ENCODE assay signal across 8 cellular contexts in genomic region chr12:56224954-56225353, GRCh38. TPM values are rescaled to one million over a fixed set of nuclear protein-coding genes. Genes with fewer than 3 reads are reported as not detected.
A peak's percentile ranks its signal among the peaks of the same experiment; 100 is the strongest.
DNase-seq lines count a peak whose midpoint lies in the region; ATAC-seq and TF ChIP-seq lines count a peak whose summit lies in the region.

No MANE protein-coding gene starts in this region.

- intact Hi-C loops in dorsolateral prefrontal cortex (cut with DNase I): loop anchor here (2.0 to 10.0 kb wide), 4 partner anchors 32 to 180 kb away; partner anchors contain the start of genes ANKRD52 (in 1 of the 2), ESYT1 (in 1 of the 2) and RPS26 (in 1 of the 2)

- no peak for TF ChIP-seq RAD21 in neural cell (conservative IDR thresholded peaks at IDR 0.05)

- H3K79me2 ChIP-seq in MM.1S (ENCODE audit: low read length) (peaks cover 26% of the 10 kb centered on the region), neural cell (replicated peaks; ENCODE audit: insufficient read depth, low read length) (peaks cover 5% of the 10 kb centered on the region)

- TF ChIP-seq CTCF in C4-2B (conservative IDR thresholded peaks at IDR 0.05) (no peak), MM.1S (IDR thresholded peaks at IDR 0.05; ENCODE audit: low read length) (no peak), dorsolateral prefrontal cortex (IDR thresholded peaks at IDR 0.05 in 54 of 56, conservative IDR thresholded peaks at IDR 0.05 in 2 of 56; ENCODE audit: low read depth in 1 of 56, partially characterized antibody in 56 of 56) (no peak), neural cell (IDR thresholded peaks at IDR 0.05; ENCODE audit: poor library complexity, severe bottlenecking) (no peak)

- H3K36me3 ChIP-seq in MM.1S (replicated peaks; ENCODE audit: insufficient read depth, low read length) (no peaks in the 10 kb centered on the region), neural cell (ENCODE audit: insufficient read depth, low read length) (no peaks in the 10 kb centered on the region)

- no peak for ATAC-seq in GM18519 (IDR thresholded peaks at IDR 0.05; ENCODE audit: low FRiP score, unreplicated experiment)
- no peak for ATAC-seq in GM18873 (IDR thresholded peaks at IDR 0.05; ENCODE audit: low FRiP score, unreplicated experiment)
- ATAC-seq in HG03342 (IDR thresholded peaks at IDR 0.05; ENCODE audit: unreplicated experiment): no peak

- peak overlapping the region; percentile 93 for H3K27ac ChIP-seq in C4-2B
- H3K27ac ChIP-seq in MM.1S (ENCODE audit: low read length): no peak overlapping the region
- peak overlapping the region in 45 of 59 donors; percentile 51 to 99 (median 89) for H3K27ac ChIP-seq in dorsolateral prefrontal cortex
- H3K27ac ChIP-seq in neural cell (ENCODE audit: low read length): peak overlapping the region; percentile 59

- H3K9me3 ChIP-seq in MM.1S (replicated peaks; ENCODE audit: insufficient read depth, low read length) (no peaks in the 10 kb centered on the region), neural cell (ENCODE audit: low read length) (no peaks in the 10 kb centered on the region)

- no peaks in the 10 kb centered on the region for H3K27me3 ChIP-seq in MM.1S (replicated peaks; ENCODE audit: insufficient read depth, low read length)
- no peaks in the 10 kb centered on the region for H3K27me3 ChIP-seq in dorsolateral prefrontal cortex
- no peaks in the 10 kb centered on the region for H3K27me3 ChIP-seq in neural cell (ENCODE audit: insufficient read depth, low read depth, low read length)

- H4K20me1 ChIP-seq in MM.1S (ENCODE audit: insufficient read depth, low read length) (no peaks in the 10 kb centered on the region), neural cell (ENCODE audit: insufficient read depth) (no peaks in the 10 kb centered on the region)

- H2AFZ ChIP-seq in MM.1S (ENCODE audit: low read length) (peak overlapping the region; percentile 95), neural cell (ENCODE audit: low read depth, low read length) (peak overlapping the region; percentile 49)

- H3K4me2 ChIP-seq in MM.1S (ENCODE audit: low read depth, low read length): peak overlapping the region; percentile 64
- H3K4me2 ChIP-seq in neural cell (ENCODE audit: low read length): peak overlapping the region; percentile 71

- H3K4me3 ChIP-seq in MM.1S (ENCODE audit: low read length) (peak overlapping the region; percentile 80), dorsolateral prefrontal cortex (peak overlapping the region; percentile 55 to 95 (median 78)), neural cell (ENCODE audit: low read length) (peak overlapping the region; percentile 74)

- no peak for TF ChIP-seq EP300 in neural cell (conservative IDR thresholded peaks at IDR 0.05; ENCODE audit: poor library complexity, severe bottlenecking)

- H3K9ac ChIP-seq in MM.1S (ENCODE audit: low read length) (peak overlapping the region; percentile 81), neural cell (ENCODE audit: low read length) (peak overlapping the region; percentile 75)

- H3K9me2 ChIP-seq in MM.1S (replicated peaks; ENCODE audit: insufficient read depth, low read length): no peaks in the 10 kb centered on the region
- H3K9me2 ChIP-seq in neural cell (ENCODE audit: insufficient read depth, low read length): no peaks in the 10 kb centered on the region

- peaks cover 18% of the 10 kb centered on the region for H3F3A ChIP-seq in MM.1S (ENCODE audit: insufficient read depth, low read length)
- H3F3A ChIP-seq in neural cell (ENCODE audit: insufficient read depth, low read length, poor library complexity, severe bottlenecking): peaks cover 5% of the 10 kb centered on the region

- no peak for DNase-seq in MM.1S
- no peak for DNase-seq in dorsolateral prefrontal cortex
- no peak for DNase-seq in cerebellar cortex (ENCODE audit: low spot score)

- H3K4me1 ChIP-seq in MM.1S (ENCODE audit: low read length): peaks cover 9% of the 10 kb centered on the region; the same call in 1 of the 2 replicates

TF ChIP-seq in neural cell, 6 proteins besides CTCF, POLR2A, EP300 and RAD21:
- no peak for TF ChIP-seq POLR2AphosphoS5 (IDR thresholded peaks at IDR 0.05)
- TF ChIP-seq SMC3 (conservative IDR thresholded peaks at IDR 0.05; ENCODE audit: poor library complexity): no peak
- TF ChIP-seq TAF1 (IDR thresholded peaks at IDR 0.05; ENCODE audit: low read depth): no peak
- TF ChIP-seq, protein P1, sequence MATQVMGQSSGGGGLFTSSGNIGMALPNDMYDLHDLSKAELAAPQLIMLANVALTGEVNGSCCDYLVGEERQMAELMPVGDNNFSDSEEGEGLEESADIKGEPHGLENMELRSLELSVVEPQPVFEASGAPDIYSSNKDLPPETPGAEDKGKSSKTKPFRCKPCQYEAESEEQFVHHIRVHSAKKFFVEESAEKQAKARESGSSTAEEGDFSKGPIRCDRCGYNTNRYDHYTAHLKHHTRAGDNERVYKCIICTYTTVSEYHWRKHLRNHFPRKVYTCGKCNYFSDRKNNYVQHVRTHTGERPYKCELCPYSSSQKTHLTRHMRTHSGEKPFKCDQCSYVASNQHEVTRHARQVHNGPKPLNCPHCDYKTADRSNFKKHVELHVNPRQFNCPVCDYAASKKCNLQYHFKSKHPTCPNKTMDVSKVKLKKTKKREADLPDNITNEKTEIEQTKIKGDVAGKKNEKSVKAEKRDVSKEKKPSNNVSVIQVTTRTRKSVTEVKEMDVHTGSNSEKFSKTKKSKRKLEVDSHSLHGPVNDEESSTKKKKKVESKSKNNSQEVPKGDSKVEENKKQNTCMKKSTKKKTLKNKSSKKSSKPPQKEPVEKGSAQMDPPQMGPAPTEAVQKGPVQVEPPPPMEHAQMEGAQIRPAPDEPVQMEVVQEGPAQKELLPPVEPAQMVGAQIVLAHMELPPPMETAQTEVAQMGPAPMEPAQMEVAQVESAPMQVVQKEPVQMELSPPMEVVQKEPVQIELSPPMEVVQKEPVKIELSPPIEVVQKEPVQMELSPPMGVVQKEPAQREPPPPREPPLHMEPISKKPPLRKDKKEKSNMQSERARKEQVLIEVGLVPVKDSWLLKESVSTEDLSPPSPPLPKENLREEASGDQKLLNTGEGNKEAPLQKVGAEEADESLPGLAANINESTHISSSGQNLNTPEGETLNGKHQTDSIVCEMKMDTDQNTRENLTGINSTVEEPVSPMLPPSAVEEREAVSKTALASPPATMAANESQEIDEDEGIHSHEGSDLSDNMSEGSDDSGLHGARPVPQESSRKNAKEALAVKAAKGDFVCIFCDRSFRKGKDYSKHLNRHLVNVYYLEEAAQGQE (IDR thresholded peaks at IDR 0.05; ENCODE audit: borderline replicate concordance): no peak
- TF ChIP-seq EZH2 (IDR thresholded peaks at IDR 0.05; ENCODE audit: borderline replicate concordance, insufficient read depth, low read length, poor library complexity, severe bottlenecking): no peak
- no peak for TF ChIP-seq MXI1 (conservative IDR thresholded peaks at IDR 0.05; ENCODE audit: poor library complexity, severe bottlenecking)

RNA-seq across cellular contexts. Expression of gene NABP2, which starts 0.8 kb away (rescaled TPM):
- total RNA-seq in dorsolateral prefrontal cortex: 10 to 100 TPM; 32.1 to 66.4 (median 49.1) TPM
- polyA plus RNA-seq in neural cell: 54.3 and 79.1 TPM in 2 replicates
- 25.8 and 25.9 TPM in 2 replicates for polyA minus RNA-seq in neural cell

RNA-seq across cellular contexts. Expression of gene RNF41, which starts 3.2 kb away (rescaled TPM):
- 100 to 1,000 TPM in 18 of 120 experiments, 10 to 100 TPM in 102; 40.1 to 117 (median 86.4) TPM for total RNA-seq in dorsolateral prefrontal cortex
- 87.9 and 108 TPM in 2 replicates for polyA plus RNA-seq in neural cell
- polyA minus RNA-seq in neural cell: 128 and 153 TPM in 2 replicates

RNA-seq across cellular contexts. Expression of gene SLC39A5, which starts 4.9 kb away (rescaled TPM):
- 1 to 10 TPM in 18 of 120 experiments, under 1 TPM in 22, not detected in 80; 0.20 to 2.8 (median 0.97) TPM for total RNA-seq in dorsolateral prefrontal cortex
- polyA plus RNA-seq in neural cell: 0.33 TPM in 1 of 2 replicates, not detected in the other
- not detected in 2 replicates for polyA minus RNA-seq in neural cell

RNA-seq across cellular contexts. Expression of gene ANKRD52, which starts 33.2 kb away (rescaled TPM):
- total RNA-seq in dorsolateral prefrontal cortex: 10 to 100 TPM; 32.7 to 75.7 (median 55.2) TPM
- polyA plus RNA-seq in neural cell: 7.3 and 8.3 TPM in 2 replicates
- polyA minus RNA-seq in neural cell: 12.2 and 17.2 TPM in 2 replicates

RNA-seq across cellular contexts. Expression of gene SMARCC2, which starts 35.7 kb away (rescaled TPM):
- total RNA-seq in dorsolateral prefrontal cortex: 100 to 1,000 TPM; 144 to 252 (median 196) TPM
- polyA plus RNA-seq in neural cell: 85.6 and 93.2 TPM in 2 replicates
- 157 TPM in 2 replicates for polyA minus RNA-seq in neural cell
